9 cellular contexts compared by ENCODE assay signal in the genomic region with DNA sequence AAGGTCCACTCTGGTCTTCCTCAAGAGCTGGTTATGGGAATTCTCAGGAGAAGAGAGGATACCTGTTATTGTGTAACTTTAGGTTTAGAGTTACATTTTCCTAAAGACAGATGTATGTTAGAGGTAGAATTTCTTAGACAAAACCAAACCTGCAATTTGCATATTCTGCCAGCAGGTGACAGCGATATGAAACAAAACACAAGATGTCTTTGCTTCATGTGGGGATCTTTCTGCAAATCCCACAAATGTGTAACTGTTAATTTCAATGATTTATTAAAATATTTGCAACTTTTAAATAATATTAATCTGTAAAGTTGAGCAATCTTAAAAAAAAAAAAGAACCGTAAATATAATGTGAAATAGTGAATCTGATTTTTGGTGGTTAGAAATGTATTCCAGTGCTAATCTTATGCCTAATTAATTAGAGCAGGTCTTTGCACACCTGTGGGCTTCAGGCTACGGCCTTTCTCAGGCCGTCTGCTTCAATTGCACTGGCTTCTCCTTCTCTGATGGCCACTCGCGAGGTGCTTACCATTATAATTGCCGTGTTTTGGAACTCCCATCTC. TPM values are rescaled to one million over a fixed set of nuclear protein-coding genes. Genes with fewer than 3 reads are reported as not detected.
DNase-seq lines count a peak whose midpoint lies in the region; ATAC-seq and TF ChIP-seq lines count a peak whose summit lies in the region.
"Had no signal": no experiment of that assay in that cellular context is flagged by ENCODE, and none has a peak within 500 bp of the region (broad histone marks: within the 10 kb centered on the region; RNA-seq: fewer than 3 reads in every experiment).

No MANE protein-coding gene starts in this region.

- no peaks in the 10 kb centered on the region for H3F3A ChIP-seq in SK-N-SH (replicated peaks; ENCODE audit: insufficient read depth)

- TF ChIP-seq CTCF in SK-N-SH (IDR thresholded peaks at IDR 0.05) (peak; percentile 38), choroid plexus epithelial cell (conservative IDR thresholded peaks at IDR 0.05; ENCODE audit: low read depth, low read length) (no peak), psoas muscle (IDR thresholded peaks at IDR 0.05) (peak; percentile 22), adrenal gland (IDR thresholded peaks at IDR 0.05) (peak in 3 of 6 experiments; percentile 12 to 17 (median 15))

- H3K9me3 ChIP-seq in SK-N-SH = no peaks in the 10 kb centered on the region
- no peaks in the 10 kb centered on the region for H3K9me3 ChIP-seq in psoas muscle
- no peaks in the 10 kb centered on the region for H3K9me3 ChIP-seq in adrenal gland (replicated peaks in 1 of 3)

- H3K27ac ChIP-seq in SK-N-SH (ENCODE audit: low read depth in 2 of 2, low read length in 1 of 2) (no peak overlapping the region), psoas muscle (no peak overlapping the region), adrenal gland (no peak overlapping the region)

- 55% methylated on average over 7 of the region's 7 CpGs for WGBS in SK-N-SH (ENCODE audit: low lambda C conversion rate)
- 96 to 98% (median 97%) methylated on average over 7 of the region's 7 CpGs for WGBS in psoas muscle, 3 donors
- WGBS in adrenal gland, 4 donors = 89 to 92% (median 90%) methylated on average over 7 of the region's 7 CpGs

- H4K20me1 ChIP-seq in SK-N-SH (ENCODE audit: insufficient read depth) = no peaks in the 10 kb centered on the region

- CTCF ChIA-PET in SK-N-SH (lab: Yijun Ruan, JAX) = interaction anchor here (0.7 kb wide), 1 partner anchor 12 kb away, joined by 3 read pairs; no protein-coding TSS in a partner anchor

- H3K9ac ChIP-seq in SK-N-SH = no peak overlapping the region

- no peaks in the 10 kb centered on the region for H3K9me2 ChIP-seq in SK-N-SH

- intact Hi-C loops in psoas muscle (cut with DNase I) (no loop called here), head of caudate nucleus (cut with DNase I) (no loop called here), adrenal gland (cut with DNase I) (no loop called here)

- H3K4me3 ChIP-seq in SK-N-SH (ENCODE audit: low read depth in 2 of 2, low read length in 1 of 2) (no peak overlapping the region), choroid plexus epithelial cell (ENCODE audit: low read depth, low read length) (no peak overlapping the region), psoas muscle (no peak overlapping the region), adrenal gland (no peak overlapping the region)

- TF ChIP-seq POLR2A in adrenal gland (IDR thresholded peaks at IDR 0.05) = no peak

- TF ChIP-seq RAD21 in SK-N-SH (IDR thresholded peaks at IDR 0.05; ENCODE audit: low read length) = peak; percentile 65

- H3K36me3 ChIP-seq in SK-N-SH (replicated peaks in 1 of 2; ENCODE audit: control insufficient read depth in 1 of 2, insufficient read depth in 2 of 2, low read length in 1 of 2) (no peaks in the 10 kb centered on the region), psoas muscle (ENCODE audit: insufficient read depth in 1 of 2, low read depth in 1 of 2) (no peaks in the 10 kb centered on the region), adrenal gland (replicated peaks in 1 of 2) (no peaks in the 10 kb centered on the region)

- DNase-seq in SK-N-SH (no peak), NAMALWA (ENCODE audit: low spot score) (peak; percentile 51), choroid plexus epithelial cell (ENCODE audit: low read depth) (peak; percentile 3), psoas muscle (no peak), head of caudate nucleus (no peak), DMS79 (lab: John Stamatoyannopoulos, UW) (no peak), adrenal gland (no peak)
- DNase-seq: NCI-H774 had no signal

- no peak overlapping the region for H3K4me2 ChIP-seq in SK-N-SH

- POLR2A ChIA-PET in SK-N-SH (lab: Yijun Ruan, JAX) = no interaction called here

- H3K79me2 ChIP-seq in SK-N-SH (ENCODE audit: insufficient read depth) = no peaks in the 10 kb centered on the region

- no peaks in the 10 kb centered on the region for H3K27me3 ChIP-seq in SK-N-SH (ENCODE audit: insufficient read depth)
- no peaks in the 10 kb centered on the region for H3K27me3 ChIP-seq in psoas muscle (ENCODE audit: insufficient read depth in 3 of 3, low read length in 2 of 3)
- no peaks in the 10 kb centered on the region for H3K27me3 ChIP-seq in adrenal gland

- no peak overlapping the region for H2AFZ ChIP-seq in SK-N-SH (ENCODE audit: low read depth)

- peaks cover 0 to 13% of the 10 kb centered on the region in 2 experiments; a peak in 2 of 4 replicates for H3K4me1 ChIP-seq in SK-N-SH (ENCODE audit: control insufficient read depth in 1 of 2, insufficient read depth in 2 of 2, low read depth in 1 of 2, low read length in 1 of 2)
- no peaks in the 10 kb centered on the region for H3K4me1 ChIP-seq in psoas muscle
- H3K4me1 ChIP-seq in adrenal gland (replicated peaks in 1 of 2) = no peaks in the 10 kb centered on the region

- no peak for TF ChIP-seq EP300 in SK-N-SH (IDR thresholded peaks at IDR 0.05; ENCODE audit: borderline replicate concordance in 1 of 2, low read depth in 1 of 2, low read length in 1 of 2)

- ATAC-seq in SK-N-SH treated with all-trans-retinoic acid at 6 μM for 48 hours (no peak), psoas muscle (no peak)

TF ChIP-seq in SK-N-SH, 30 proteins besides CTCF, POLR2A, EP300 and RAD21:
- no peak for TF ChIP-seq GABPA (IDR thresholded peaks at IDR 0.05; ENCODE audit: low read depth)
- TF ChIP-seq SMC3 (IDR thresholded peaks at IDR 0.05; ENCODE audit: low read depth, low read length) = peak; percentile 21; the same call in 1 of the 2 replicates
- no peak for TF ChIP-seq FOXJ3 (CRISPR knock-in tag; IDR thresholded peaks at IDR 0.05)

TF ChIP-seq in SK-N-SH treated with all-trans-retinoic acid at 6 μM for 48 hours, 23 proteins besides CTCF, POLR2A, EP300 and RAD21 (continues in another document):
- TF ChIP-seq PPARA (CRISPR knock-in tag; IDR thresholded peaks at IDR 0.05; ENCODE audit: borderline replicate concordance) (no peak), OSR1 (CRISPR knock-in tag; IDR thresholded peaks at IDR 0.05) (no peak), ZFP30 (CRISPR knock-in tag; IDR thresholded peaks at IDR 0.05) (no peak), ZC3H10 (CRISPR knock-in tag; IDR thresholded peaks at IDR 0.05) (no peak), PATZ1 (CRISPR knock-in tag; IDR thresholded peaks at IDR 0.05; ENCODE audit: borderline replicate concordance) (no peak), TCF4 (CRISPR knock-in tag; IDR thresholded peaks at IDR 0.05; ENCODE audit: borderline replicate concordance) (no peak), POU6F1 (CRISPR knock-in tag; IDR thresholded peaks at IDR 0.05; ENCODE audit: borderline replicate concordance, low read depth) (no peak), CSDC2 (CRISPR knock-in tag; IDR thresholded peaks at IDR 0.05) (no peak), GLIS3 (CRISPR knock-in tag; IDR thresholded peaks at IDR 0.05) (no peak)

RNA-seq across cellular contexts. Expression of gene FAM78B, which starts 33.4 kb away (rescaled TPM):
- polyA plus RNA-seq in SK-N-SH (2012; rRNA removed) (0.34 and 0.36 TPM in 2 replicates), psoas muscle (1 to 10 TPM; 1.6 to 8.4 (median 4.7) TPM), adrenal gland (under 1 TPM; 0.51 to 0.99 (median 0.72) TPM)
- 0.27 and 0.38 TPM in 2 replicates for polyA plus RNA-seq in SK-N-SH (2012; cell fraction: cytosol; rRNA removed)
- polyA plus RNA-seq in SK-N-SH (2012; cell fraction: nucleus; rRNA removed) = 0.54 and 0.71 TPM in 2 replicates
- total RNA-seq in psoas muscle (1 to 10 TPM; 2.5 to 9.8 (median 6.5) TPM), adrenal gland (1 to 10 TPM in 5 of 8 donors, under 1 TPM in 3; 0.67 to 3.5 (median 1.2) TPM)

Comparison
In these comparisons a context has a peak if more than half of its experiments do, and no peak if none do; other contexts are left out.
1. DNase-seq: peak in NAMALWA (single experiment) and choroid plexus epithelial cell (single experiment); none in SK-N-SH (single experiment), psoas muscle (0 of 2), head of caudate nucleus (0 of 42), DMS79 (single experiment) and adrenal gland (0 of 7).